ENCODE assay signal across 8 cellular contexts in the genomic region with DNA sequence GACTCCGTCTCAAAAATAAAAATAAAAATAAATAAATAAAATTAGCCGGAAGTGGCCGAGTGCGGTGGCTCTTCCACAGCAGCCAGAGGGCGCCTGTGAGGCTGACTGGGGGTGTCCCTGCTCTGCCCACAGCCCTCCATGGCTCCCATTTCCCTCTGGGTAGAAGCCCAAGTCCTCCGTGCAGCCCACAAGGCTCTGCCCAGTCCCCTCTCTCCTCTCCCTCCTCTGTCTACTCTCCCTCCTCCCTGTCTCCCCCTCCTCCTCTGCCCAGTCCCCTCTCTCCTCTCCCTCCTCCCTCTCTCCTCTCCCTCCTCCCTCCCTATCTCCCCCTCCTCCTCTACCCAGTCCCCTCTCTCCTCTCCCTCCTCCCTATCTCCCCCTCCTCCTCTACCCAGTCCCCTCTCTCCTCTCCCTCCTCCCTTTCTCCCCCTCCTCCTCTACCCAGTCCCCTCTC. TPM values are rescaled to one million over a fixed set of nuclear protein-coding genes. Genes with fewer than 3 reads are reported as not detected.
DNase-seq lines count a peak whose midpoint lies in the region; ATAC-seq and TF ChIP-seq lines count a peak whose summit lies in the region.

No MANE protein-coding gene starts in this region.

- no peak overlapping the region for H3K27ac Mint-ChIP-seq in stimulated activated effector memory CD8-positive, alpha-beta T cell treated with anti-CD3 and anti-CD28 coated beads, Interleukin-12 subunit alpha, Interleukin-12 subunit beta, amount 100 ng/mL, for 72 hours

- no peak overlapping the region for H3K4me3 Mint-ChIP-seq in stimulated activated effector memory CD8-positive, alpha-beta T cell treated with anti-CD3 and anti-CD28 coated beads, Interleukin-12 subunit alpha, Interleukin-12 subunit beta, amount 100 ng/mL, for 72 hours

- H4K20me1 ChIP-seq in DND-41 (ENCODE audit: insufficient read depth, low read length) (no peaks in the 10 kb centered on the region), Karpas-422 (ENCODE audit: insufficient read depth, low read depth, low read length) (no peaks in the 10 kb centered on the region)

- no peaks in the 10 kb centered on the region for H3K9me2 ChIP-seq in Karpas-422 (replicated peaks; ENCODE audit: insufficient read depth, low read length)

- no peaks in the 10 kb centered on the region for H3K9me3 Mint-ChIP-seq in stimulated activated effector memory CD8-positive, alpha-beta T cell treated with anti-CD3 and anti-CD28 coated beads, Interleukin-12 subunit alpha, Interleukin-12 subunit beta, amount 100 ng/mL, for 72 hours

- H3K4me3 ChIP-seq in DND-41 (ENCODE audit: low read depth in 1 of 2, low read length in 2 of 2) (no peak overlapping the region), Karpas-422 (ENCODE audit: low read length) (no peak overlapping the region), foreskin fibroblast (ENCODE audit: low read depth in 1 of 2, low read length in 2 of 2) (no peak overlapping the region)

- H3K36me3 ChIP-seq in DND-41 (ENCODE audit: insufficient read depth, low read length), result no peaks in the 10 kb centered on the region
- no peaks in the 10 kb centered on the region for H3K36me3 ChIP-seq in Karpas-422 (ENCODE audit: insufficient read depth, low read length)

- H3K79me2 ChIP-seq in DND-41 (ENCODE audit: insufficient read depth, low read length) (no peaks in the 10 kb centered on the region), Karpas-422 (ENCODE audit: low read length) (no peaks in the 10 kb centered on the region)

- H3K36me3 Mint-ChIP-seq in stimulated activated effector memory CD8-positive, alpha-beta T cell treated with anti-CD3 and anti-CD28 coated beads, Interleukin-12 subunit alpha, Interleukin-12 subunit beta, amount 100 ng/mL, for 72 hours, result no peaks in the 10 kb centered on the region

- H3K27ac ChIP-seq in DND-41 (ENCODE audit: low read length) (no peak overlapping the region), Karpas-422 (ENCODE audit: low read length) (no peak overlapping the region)

- H3K4me2 ChIP-seq in DND-41 (ENCODE audit: insufficient read depth, low read length) (no peak overlapping the region), Karpas-422 (ENCODE audit: low read depth, low read length, poor library complexity, severe bottlenecking) (no peak overlapping the region)

- ATAC-seq in DND-41 (ENCODE audit: insufficient read depth, low read depth) (peak; percentile 47; the same call in 1 of the 3 replicates), HG03097 (IDR thresholded peaks at IDR 0.05; ENCODE audit: low FRiP score, unreplicated experiment) (no peak)
- peak; percentile 68 for ATAC-seq in stimulated activated effector memory CD8-positive, alpha-beta T cell treated with anti-CD3 and anti-CD28 coated beads, Interleukin-12 subunit alpha, Interleukin-12 subunit beta, amount 100 ng/mL, for 72 hours

- no peak overlapping the region for H2AFZ ChIP-seq in DND-41 (ENCODE audit: low read depth, low read length)
- no peak overlapping the region for H2AFZ ChIP-seq in Karpas-422 (ENCODE audit: low read length)

- H3K4me1 ChIP-seq in DND-41 (ENCODE audit: insufficient read depth, low read length) (no peaks in the 10 kb centered on the region), Karpas-422 (ENCODE audit: low read length) (no peaks in the 10 kb centered on the region)

- H3K9me3 ChIP-seq in DND-41 (ENCODE audit: insufficient read depth, low read length, severe bottlenecking) (no peaks in the 10 kb centered on the region), Karpas-422 (ENCODE audit: low read length) (no peaks in the 10 kb centered on the region)

- TF ChIP-seq CTCF in DND-41 (IDR thresholded peaks at IDR 0.05; ENCODE audit: borderline replicate concordance, extremely low read depth, low read length, poor library complexity, severe bottlenecking) (peak; percentile 37), foreskin fibroblast (IDR thresholded peaks at IDR 0.05; ENCODE audit: low read depth, low read length) (peak; percentile 49)

- H3K9ac ChIP-seq in DND-41 (ENCODE audit: low read depth, low read length), result no peak overlapping the region
- no peak overlapping the region for H3K9ac ChIP-seq in Karpas-422 (ENCODE audit: low read length)

- H3K4me1 Mint-ChIP-seq in stimulated activated effector memory CD8-positive, alpha-beta T cell treated with anti-CD3 and anti-CD28 coated beads, Interleukin-12 subunit alpha, Interleukin-12 subunit beta, amount 100 ng/mL, for 72 hours, result no peaks in the 10 kb centered on the region

- DNase-seq in DND-41 (peak; percentile 36), Karpas-422 (peak; percentile 75), foreskin fibroblast (peak in 1 of 2 donors; percentile 71), NCI-H1436 (lab: John Stamatoyannopoulos, UW) (no peak)
- DNase-seq in activated CD4-positive, alpha-beta T cell treated with anti-CD3 and anti-CD28 coated beads, Interleukin-2, amount 50 U/mL, for 1 hour, result peak; percentile 23
- no peak for DNase-seq in stimulated activated effector memory CD8-positive, alpha-beta T cell treated with anti-CD3 and anti-CD28 coated beads, Interleukin-12 subunit alpha, Interleukin-12 subunit beta, amount 100 ng/mL, for 72 hours (ENCODE audit: low spot score in 2 of 2)
- no peak for DNase-seq in effector CD4-positive, alpha-beta T cell

- H3K27me3 ChIP-seq in DND-41 (ENCODE audit: insufficient read depth, low read length, poor library complexity) (no peaks in the 10 kb centered on the region), Karpas-422 (ENCODE audit: low read length) (no peaks in the 10 kb centered on the region)

RNA-seq across cellular contexts. Expression of gene MISP, which starts 20.4 kb away (rescaled TPM):
- not detected in 2 replicates for total RNA-seq in Karpas-422 (2014; rRNA removed; shearing (Covaris generic); ENCODE audit: low replicate concordance)

RNA-seq across cellular contexts. Expression of gene PTBP1, which starts 25.9 kb away (rescaled TPM):
- 170 and 172 TPM in 2 replicates for total RNA-seq in Karpas-422 (2014; rRNA removed; shearing (Covaris generic); ENCODE audit: low replicate concordance)

RNA-seq across cellular contexts. Expression of gene PLPPR3, which starts 50.4 kb away (rescaled TPM):
- total RNA-seq in Karpas-422 (2014; rRNA removed; shearing (Covaris generic); ENCODE audit: low replicate concordance), result not detected in 2 replicates

RNA-seq across cellular contexts. Expression of gene AZU1, which starts 56.3 kb away (rescaled TPM):
- total RNA-seq in Karpas-422 (2014; rRNA removed; shearing (Covaris generic); ENCODE audit: low replicate concordance), result not detected in 2 replicates

Comparison
In these comparisons a context has a peak if more than half of its experiments do, and no peak if none do; other contexts are left out.
1. DNase-seq: peak in DND-41 (single experiment), Karpas-422 (single experiment) and activated CD4-positive, alpha-beta T cell treated with anti-CD3 and anti-CD28 coated beads, Interleukin-2, amount 50 U/mL, for 1 hour (single experiment); none in stimulated activated effector memory CD8-positive, alpha-beta T cell treated with anti-CD3 and anti-CD28 coated beads, Interleukin-12 subunit alpha, Interleukin-12 subunit beta, amount 100 ng/mL, for 72 hours (0 of 2), NCI-H1436 (single experiment) and effector CD4-positive, alpha-beta T cell (single experiment).